In genomic region chrX:53284684-53285447, GRCh38 we compare ENCODE assay signal across 8 cellular contexts. TPM values are rescaled to one million over a fixed set of nuclear protein-coding genes. Genes with fewer than 3 reads are reported as not detected.
DNase-seq lines count a peak whose midpoint lies in the region; ATAC-seq, FAIRE-seq and TF ChIP-seq lines count a peak whose summit lies in the region.

No MANE protein-coding gene starts in this region.

- in situ Hi-C loops in K562 (cut with MboI) = no loop called here

- TF ChIP-seq CTCF in KMS-11 (conservative IDR thresholded peaks at IDR 0.05; ENCODE audit: low read depth, low read length) (peak; percentile 75), K562 (IDR thresholded peaks at IDR 0.05 in 2 of 3, conservative IDR thresholded peaks at IDR 0.05 in 1 of 3; ENCODE audit: insufficient read depth in 2 of 3, low read depth in 1 of 3, low read length in 3 of 3) (peak; percentile 70 to 86 (median 73))

- no peak overlapping the region for H3K27ac ChIP-seq in KMS-11
- no peak overlapping the region for H3K27ac ChIP-seq in K562 (ENCODE audit: extremely low read depth, low read depth, low read length)

- no peak overlapping the region for H2AFZ ChIP-seq in KMS-11 (ENCODE audit: low read depth)
- peak overlapping the region; percentile 86 for H2AFZ ChIP-seq in K562 (ENCODE audit: low read depth, low read length)

- H3K36me3 ChIP-seq in KMS-11 (ENCODE audit: insufficient read depth) (no peaks in the 10 kb centered on the region), K562 (ENCODE audit: control insufficient read depth, insufficient read depth, low read length) (no peaks in the 10 kb centered on the region)

- TF ChIP-seq RAD21 in K562 (CRISPR knock-in tag; conservative IDR thresholded peaks at IDR 0.05 in 1 of 2, IDR thresholded peaks at IDR 0.05 in 1 of 2) = peak; percentile 34 to 64; a peak in 2 of 4 replicates

- no peak for TF ChIP-seq POLR2A in K562 (conservative IDR thresholded peaks at IDR 0.05)

- no TSS peak for BruUV-seq in K562 (replicated peaks; lab: Mats Ljungman, UMichigan)

- H3K9me1 ChIP-seq in K562 (ENCODE audit: control insufficient read depth, insufficient read depth, low read length) = no peaks in the 10 kb centered on the region

- intact Hi-C loops in K562 (cut with micrococcal nuclease) = no loop called here

- no peak overlapping the region for H3K9ac ChIP-seq in KMS-11
- H3K9ac ChIP-seq in K562 (ENCODE audit: insufficient read depth in 1 of 2, low read depth in 2 of 2, low read length in 2 of 2) = peak overlapping the region in 1 of 2 experiments; percentile 14; a peak in 1 of 4 replicates

- H3K4me2 ChIP-seq in KMS-11 = no peak overlapping the region
- H3K4me2 ChIP-seq in K562 (ENCODE audit: insufficient read depth, low read length) = peak overlapping the region; percentile 15; the same call in 1 of the 2 replicates

- WGBS in K562 (ENCODE audit: insufficient coverage, low coverage, missing lambda C conversion rate) = 33% methylated on average over 8 of the region's 8 CpGs

- no peak for TF ChIP-seq EP300 in K562 (IDR thresholded peaks at IDR 0.05; ENCODE audit: low read length)

- H3K4me1 ChIP-seq in KMS-11 (ENCODE audit: low read depth, poor library complexity, severe bottlenecking) (no peaks in the 10 kb centered on the region), K562 (replicated peaks in 1 of 2; ENCODE audit: control insufficient read depth in 2 of 2, insufficient read depth in 2 of 2, low read length in 2 of 2) (peaks cover 11 to 37% of the 10 kb centered on the region in 2 experiments; a peak in 4 of 5 replicates)

- H3K79me2 ChIP-seq in KMS-11 (ENCODE audit: insufficient read depth, low read depth) (no peaks in the 10 kb centered on the region), K562 (ENCODE audit: control insufficient read depth, insufficient read depth, low read length) (peaks cover 16% of the 10 kb centered on the region)

- ATAC-seq in K562 (peak; percentile 77), HG02870 (IDR thresholded peaks at IDR 0.05; ENCODE audit: unreplicated experiment) (no peak)

- DNase-seq in SKM-1 treated with dmso at 0.1 percent for 144 hours (lab: John Stamatoyannopoulos, UW; ENCODE audit: unreplicated experiment) (peak; percentile 11), SKM-1 (lab: John Stamatoyannopoulos, UW; ENCODE audit: unreplicated experiment) (no peak), T-helper 1 cell (peak in 4 of 5 donors; percentile 9 to 47 (median 18)), K562 (ENCODE audit: extremely low read depth in 1 of 4, low spot score in 3 of 4) (peak; percentile 67 to 79 (median 76)), iPS-NIHi11 (ENCODE audit: low spot score) (peak; percentile 61)
- peak in 2 of 3 donors; percentile 28 to 55 for DNase-seq in stimulated activated CD4-positive, alpha-beta T cell treated with anti-CD3 and anti-CD28 coated beads, Interleukin-12 subunit alpha, Interleukin-12 subunit beta, amount 100 ng/mL, for 48 hours (ENCODE audit: low read depth in 2 of 3, low spot score in 1 of 3)

- FAIRE-seq in K562 (lab: Jason Lieb, UNC) = peak; percentile 82

- H3K27me3 ChIP-seq in KMS-11 (ENCODE audit: insufficient read depth, low read depth) (no peaks in the 10 kb centered on the region), K562 (ENCODE audit: control insufficient read depth in 2 of 2, insufficient read depth in 2 of 2, low read length in 2 of 2) (no peaks in the 10 kb centered on the region)

- H3K4me3 ChIP-seq in KMS-11 (IDR thresholded peaks at IDR 0.05; ENCODE audit: insufficient read depth, low read depth, low read length) = no peak overlapping the region
- H3K4me3 ChIP-seq in K562 = no peak overlapping the region

- no peaks in the 10 kb centered on the region for H4K20me1 ChIP-seq in KMS-11 (ENCODE audit: insufficient read depth)
- no peaks in the 10 kb centered on the region for H4K20me1 ChIP-seq in K562 (replicated peaks; ENCODE audit: control insufficient read depth, insufficient read depth, low read length)

- no peaks in the 10 kb centered on the region for H3K9me3 ChIP-seq in K562 (replicated peaks; ENCODE audit: control insufficient read depth, insufficient read depth, low read depth, low read length)

- POLR2A ChIA-PET in K562 (lab: Yijun Ruan, JAX) = no interaction called here

- CTCF ChIA-PET in K562 (lab: Yijun Ruan, JAX; ENCODE audit: low intra/inter-chr PET ratio) = no interaction called here

TF ChIP-seq in K562, 482 proteins besides CTCF, POLR2A, EP300 and RAD21 (continues in another document):
- TF ChIP-seq, protein P1, sequence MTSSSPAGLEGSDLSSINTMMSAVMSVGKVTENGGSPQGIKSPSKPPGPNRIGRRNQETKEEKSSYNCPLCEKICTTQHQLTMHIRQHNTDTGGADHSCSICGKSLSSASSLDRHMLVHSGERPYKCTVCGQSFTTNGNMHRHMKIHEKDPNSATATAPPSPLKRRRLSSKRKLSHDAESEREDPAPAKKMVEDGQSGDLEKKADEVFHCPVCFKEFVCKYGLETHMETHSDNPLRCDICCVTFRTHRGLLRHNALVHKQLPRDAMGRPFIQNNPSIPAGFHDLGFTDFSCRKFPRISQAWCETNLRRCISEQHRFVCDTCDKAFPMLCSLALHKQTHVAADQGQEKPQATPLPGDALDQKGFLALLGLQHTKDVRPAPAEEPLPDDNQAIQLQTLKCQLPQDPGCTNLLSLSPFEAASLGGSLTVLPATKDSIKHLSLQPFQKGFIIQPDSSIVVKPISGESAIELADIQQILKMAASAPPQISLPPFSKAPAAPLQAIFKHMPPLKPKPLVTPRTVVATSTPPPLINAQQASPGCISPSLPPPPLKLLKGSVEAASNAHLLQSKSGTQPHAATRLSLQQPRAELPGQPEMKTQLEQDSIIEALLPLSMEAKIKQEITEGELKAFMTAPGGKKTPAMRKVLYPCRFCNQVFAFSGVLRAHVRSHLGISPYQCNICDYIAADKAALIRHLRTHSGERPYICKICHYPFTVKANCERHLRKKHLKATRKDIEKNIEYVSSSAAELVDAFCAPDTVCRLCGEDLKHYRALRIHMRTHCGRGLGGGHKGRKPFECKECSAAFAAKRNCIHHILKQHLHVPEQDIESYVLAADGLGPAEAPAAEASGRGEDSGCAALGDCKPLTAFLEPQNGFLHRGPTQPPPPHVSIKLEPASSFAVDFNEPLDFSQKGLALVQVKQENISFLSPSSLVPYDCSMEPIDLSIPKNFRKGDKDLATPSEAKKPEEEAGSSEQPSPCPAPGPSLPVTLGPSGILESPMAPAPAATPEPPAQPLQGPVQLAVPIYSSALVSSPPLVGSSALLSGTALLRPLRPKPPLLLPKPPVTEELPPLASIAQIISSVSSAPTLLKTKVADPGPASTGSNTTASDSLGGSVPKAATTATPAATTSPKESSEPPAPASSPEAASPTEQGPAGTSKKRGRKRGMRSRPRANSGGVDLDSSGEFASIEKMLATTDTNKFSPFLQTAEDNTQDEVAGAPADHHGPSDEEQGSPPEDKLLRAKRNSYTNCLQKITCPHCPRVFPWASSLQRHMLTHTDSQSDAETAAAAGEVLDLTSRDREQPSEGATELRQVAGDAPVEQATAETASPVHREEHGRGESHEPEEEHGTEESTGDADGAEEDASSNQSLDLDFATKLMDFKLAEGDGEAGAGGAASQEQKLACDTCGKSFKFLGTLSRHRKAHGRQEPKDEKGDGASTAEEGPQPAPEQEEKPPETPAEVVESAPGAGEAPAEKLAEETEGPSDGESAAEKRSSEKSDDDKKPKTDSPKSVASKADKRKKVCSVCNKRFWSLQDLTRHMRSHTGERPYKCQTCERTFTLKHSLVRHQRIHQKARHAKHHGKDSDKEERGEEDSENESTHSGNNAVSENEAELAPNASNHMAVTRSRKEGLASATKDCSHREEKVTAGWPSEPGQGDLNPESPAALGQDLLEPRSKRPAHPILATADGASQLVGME (CRISPR knock-in tag; IDR thresholded peaks at IDR 0.05) = no peak
- no peak for TF ChIP-seq ZNF668 (CRISPR knock-in tag; IDR thresholded peaks at IDR 0.05)

RNA-seq across cellular contexts. Expression of gene IQSEC2, which starts 3.5 kb away (rescaled TPM):
- 57.2 and 111 TPM in 2 replicates for total RNA-seq in K562 (2011; cell fraction: chromatin; rRNA removed; ENCODE audit: low replicate concordance)
- total RNA-seq in K562 (2011; cell fraction: nucleolus; rRNA removed) = 39.6 and 44.2 TPM in 2 replicates
- 63.2 and 85.5 TPM in 2 replicates for total RNA-seq in K562 (2011; cell fraction: nucleoplasm; rRNA removed)
- total RNA-seq in K562 (2014; rRNA removed) (18.9 and 20.1 TPM in 2 replicates), K562 (2014; rRNA removed; fragmentation: Illumina TruSeq; extraction: Trizol) (12.3 TPM in 2 replicates), K562 (2015; rRNA removed; fragmentation: Illumina TruSeq; extraction: Trizol) (10.5 and 11.5 TPM in 2 replicates), K562 (2021) (35.9 and 41.8 TPM in 2 replicates)
- polyA plus RNA-seq in K562 (2011; rRNA removed) (23.9 and 25.8 TPM in 2 replicates), K562 (2014; fragmentation: Illumina TruSeq; extraction: Trizol) (31.4 and 32.8 TPM in 2 replicates), K562 (2014; fragmentation: Nextera tagmentation; extraction: Ambion mirVana) (1 to 10 TPM; 2.7 to 2.8 TPM), K562 (2014; rRNA removed) (25.6 and 29.4 TPM in 2 replicates)
- polyA plus RNA-seq in K562 (2011; cell fraction: cytosol; rRNA removed) = 17.7 and 23.5 TPM in 2 replicates
- polyA plus RNA-seq in K562 (2011; cell fraction: nucleus; rRNA removed) = 55.7 and 92.8 TPM in 2 replicates
- polyA plus RNA-seq in K562 (2012) = 24.4 and 70.9 TPM in 2 replicates
- polyA minus RNA-seq in K562 (2011; rRNA and poly(A)+ RNA removed) = 14.2 and 18.2 TPM in 2 replicates
- polyA minus RNA-seq in K562 (2011; cell fraction: cytosol; rRNA and poly(A)+ RNA removed) = 16.8 and 18.3 TPM in 2 replicates
- polyA minus RNA-seq in K562 (2011; cell fraction: nucleus; rRNA and poly(A)+ RNA removed) = 32.3 and 34.9 TPM in 2 replicates

RNA-seq across cellular contexts. Expression of gene KDM5C, which starts 59.9 kb away (rescaled TPM):
- total RNA-seq in K562 (2011; cell fraction: chromatin; rRNA removed; ENCODE audit: low replicate concordance) = 402 and 573 TPM in 2 replicates
- 257 and 272 TPM in 2 replicates for total RNA-seq in K562 (2011; cell fraction: nucleolus; rRNA removed)
- total RNA-seq in K562 (2011; cell fraction: nucleoplasm; rRNA removed) = 184 and 231 TPM in 2 replicates
- 61.1 and 82.1 TPM in 2 replicates for total RNA-seq in K562 (2014; rRNA removed)
- 44.5 and 53.1 TPM in 2 replicates for total RNA-seq in K562 (2014; rRNA removed; fragmentation: Illumina TruSeq; extraction: Trizol)
- 41.4 and 43.4 TPM in 2 replicates for total RNA-seq in K562 (2015; rRNA removed; fragmentation: Illumina TruSeq; extraction: Trizol)
- 110 and 136 TPM in 2 replicates for total RNA-seq in K562 (2021)
- polyA plus RNA-seq in K562 (2011; rRNA removed) = 52.4 and 82.6 TPM in 2 replicates
- polyA plus RNA-seq in K562 (2011; cell fraction: cytosol; rRNA removed) = 45.7 and 53.1 TPM in 2 replicates
- 311 and 369 TPM in 2 replicates for polyA plus RNA-seq in K562 (2011; cell fraction: nucleus; rRNA removed)
- 64.3 and 71.8 TPM in 2 replicates for polyA plus RNA-seq in K562 (2012)
- 59.1 and 66.6 TPM in 2 replicates for polyA plus RNA-seq in K562 (2014; fragmentation: Illumina TruSeq; extraction: Trizol)
- polyA plus RNA-seq in K562 (2014; fragmentation: Nextera tagmentation; extraction: Ambion mirVana) = under 1 TPM; 0.62 to 0.83 TPM
- 44.0 and 64.7 TPM in 2 replicates for polyA plus RNA-seq in K562 (2014; rRNA removed)
- 81.5 and 92.7 TPM in 2 replicates for polyA minus RNA-seq in K562 (2011; rRNA and poly(A)+ RNA removed)
- polyA minus RNA-seq in K562 (2011; cell fraction: cytosol; rRNA and poly(A)+ RNA removed) = 71.3 and 80.0 TPM in 2 replicates
- 113 and 144 TPM in 2 replicates for polyA minus RNA-seq in K562 (2011; cell fraction: nucleus; rRNA and poly(A)+ RNA removed)
